8 cellular contexts compared by ENCODE assay signal in genomic region chr4:99763635-99764101, GRCh38. TPM values are rescaled to one million over a fixed set of nuclear protein-coding genes. Genes with fewer than 3 reads are reported as not detected.
DNase-seq lines count a peak whose midpoint lies in the region; ATAC-seq and TF ChIP-seq lines count a peak whose summit lies in the region.

No MANE protein-coding gene starts in this region.

- H3K9me3 Mint-ChIP-seq in Calu3 (ENCODE audit: low read depth, unreplicated experiment) = no peaks in the 10 kb centered on the region

- H3K27ac Mint-ChIP-seq in Calu3 (ENCODE audit: unreplicated experiment) = no peak overlapping the region

- no peak overlapping the region for H3K4me3 ChIP-seq in HEK293 (ENCODE audit: low read depth, low read length)
- no peak overlapping the region for H3K4me3 ChIP-seq in lower lobe of right lung

- no peak overlapping the region for H3K27ac ChIP-seq in HEK293 (ENCODE audit: extremely low read depth, low read depth, low read length)
- H3K27ac ChIP-seq in lower lobe of right lung = no peak overlapping the region

- no peaks in the 10 kb centered on the region for H3K4me1 ChIP-seq in HEK293 (ENCODE audit: control insufficient read depth, insufficient read depth, low read length)
- no peaks in the 10 kb centered on the region for H3K4me1 ChIP-seq in lower lobe of right lung

- no peaks in the 10 kb centered on the region for H3K36me3 Mint-ChIP-seq in Calu3 (ENCODE audit: insufficient read depth, unreplicated experiment)

- H3K27me3 Mint-ChIP-seq in Calu3 (ENCODE audit: unreplicated experiment) = no peaks in the 10 kb centered on the region

- TF ChIP-seq POLR2A in GM18505 (IDR thresholded peaks at IDR 0.05; ENCODE audit: borderline replicate concordance, extremely low read depth, insufficient read depth, insufficient read length) = no peak

- intact Hi-C loops in Calu3 (cut with micrococcal nuclease; ENCODE audit: unreplicated experiment) (no loop called here), lower lobe of right lung (cut with DNase I) (no loop called here)

- DNase-seq in Calu3 (peak; percentile 9), lower lobe of right lung (no peak), G401 (ENCODE audit: low spot score) (no peak), retina (no peak)
- peak; percentile 17 for DNase-seq in activated naive CD4-positive, alpha-beta T cell treated with anti-CD3 and anti-CD28 coated beads, Interleukin-2, amount 50 U/mL, for 16 hours

- H3K36me3 ChIP-seq in HEK293 (ENCODE audit: control insufficient read depth in 2 of 2, insufficient read depth in 1 of 2, low read length in 2 of 2) = no peaks in the 10 kb centered on the region
- no peaks in the 10 kb centered on the region for H3K36me3 ChIP-seq in lower lobe of right lung

- no peaks in the 10 kb centered on the region for H3K27me3 ChIP-seq in lower lobe of right lung (ENCODE audit: low read depth)

- TF ChIP-seq CTCF in Calu3 (IDR thresholded peaks at IDR 0.05; ENCODE audit: unreplicated experiment) (no peak), HEK293 (tag by site-specific recombination; IDR thresholded peaks at IDR 0.05) (no peak), lower lobe of right lung (IDR thresholded peaks at IDR 0.05) (no peak)

- in situ Hi-C loops in G401 (cut with HindIII; ENCODE audit: low sequenced_read_pairs) = no loop called here

- H3K4me3 Mint-ChIP-seq in Calu3 (ENCODE audit: low read depth, unreplicated experiment) = no peak overlapping the region

- peaks cover 16% of the 10 kb centered on the region for H3K4me1 Mint-ChIP-seq in Calu3 (ENCODE audit: low read depth, unreplicated experiment)

- POLR2A ChIA-PET in HEK293 (lab: Yijun Ruan, JAX) = no interaction called here

- H3K9me3 ChIP-seq in HEK293 (ENCODE audit: control insufficient read depth, insufficient read depth, low read depth, low read length) (no peaks in the 10 kb centered on the region), lower lobe of right lung (no peaks in the 10 kb centered on the region)

- CTCF ChIA-PET in Calu3 (lab: Charles Lee) = no interaction called here
- CTCF ChIA-PET in HEK293 (lab: Yijun Ruan, JAX) = interaction anchor here (0.5 kb wide), 1 partner anchor 327 kb away, joined by 3 read pairs; no protein-coding TSS in a partner anchor

- BruUV-seq in Calu3 (replicated peaks; lab: Mats Ljungman, UMichigan) = no TSS peak

- ATAC-seq in lower lobe of right lung = peak; percentile 68
- ATAC-seq in GM18909 (IDR thresholded peaks at IDR 0.05; ENCODE audit: poor library complexity, unreplicated experiment) = no peak
- no peak for ATAC-seq in GM18505 (IDR thresholded peaks at IDR 0.05; ENCODE audit: unreplicated experiment)

TF ChIP-seq in HEK293, 187 proteins besides CTCF, POLR2A, EP300 and RAD21:
- TF ChIP-seq ZNF16 (tag by site-specific recombination; IDR thresholded peaks at IDR 0.05; ENCODE audit: low read depth) (no peak), SALL2 (tag by site-specific recombination; IDR thresholded peaks at IDR 0.05; ENCODE audit: borderline replicate concordance) (no peak), ZNF133 (tag by site-specific recombination; IDR thresholded peaks at IDR 0.05) (no peak), ZNF184 (tag by site-specific recombination; IDR thresholded peaks at IDR 0.05) (peak; percentile 35; the same call in 1 of the 2 replicates), ZNF140 (tag by site-specific recombination; IDR thresholded peaks at IDR 0.05) (no peak), ZNF660 (tag by site-specific recombination; IDR thresholded peaks at IDR 0.05) (0 out of 2 replicates have a peak, but pooled peaks have one; percentile 33), ZNF629 (tag by site-specific recombination; IDR thresholded peaks at IDR 0.05) (0 out of 2 replicates have a peak, but pooled peaks have one; percentile 20), ZNF670 (tag by site-specific recombination; IDR thresholded peaks at IDR 0.05; ENCODE audit: low read depth) (no peak), BCL11A (tag by site-specific recombination; IDR thresholded peaks at IDR 0.05; ENCODE audit: low read depth) (no peak), ZEB2 (tag by site-specific recombination; IDR thresholded peaks at IDR 0.05) (no peak)
- TF ChIP-seq, protein P1, sequence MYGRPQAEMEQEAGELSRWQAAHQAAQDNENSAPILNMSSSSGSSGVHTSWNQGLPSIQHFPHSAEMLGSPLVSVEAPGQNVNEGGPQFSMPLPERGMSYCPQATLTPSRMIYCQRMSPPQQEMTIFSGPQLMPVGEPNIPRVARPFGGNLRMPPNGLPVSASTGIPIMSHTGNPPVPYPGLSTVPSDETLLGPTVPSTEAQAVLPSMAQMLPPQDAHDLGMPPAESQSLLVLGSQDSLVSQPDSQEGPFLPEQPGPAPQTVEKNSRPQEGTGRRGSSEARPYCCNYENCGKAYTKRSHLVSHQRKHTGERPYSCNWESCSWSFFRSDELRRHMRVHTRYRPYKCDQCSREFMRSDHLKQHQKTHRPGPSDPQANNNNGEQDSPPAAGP (tag by site-specific recombination; IDR thresholded peaks at IDR 0.05) = no peak
- TF ChIP-seq, protein P2, sequence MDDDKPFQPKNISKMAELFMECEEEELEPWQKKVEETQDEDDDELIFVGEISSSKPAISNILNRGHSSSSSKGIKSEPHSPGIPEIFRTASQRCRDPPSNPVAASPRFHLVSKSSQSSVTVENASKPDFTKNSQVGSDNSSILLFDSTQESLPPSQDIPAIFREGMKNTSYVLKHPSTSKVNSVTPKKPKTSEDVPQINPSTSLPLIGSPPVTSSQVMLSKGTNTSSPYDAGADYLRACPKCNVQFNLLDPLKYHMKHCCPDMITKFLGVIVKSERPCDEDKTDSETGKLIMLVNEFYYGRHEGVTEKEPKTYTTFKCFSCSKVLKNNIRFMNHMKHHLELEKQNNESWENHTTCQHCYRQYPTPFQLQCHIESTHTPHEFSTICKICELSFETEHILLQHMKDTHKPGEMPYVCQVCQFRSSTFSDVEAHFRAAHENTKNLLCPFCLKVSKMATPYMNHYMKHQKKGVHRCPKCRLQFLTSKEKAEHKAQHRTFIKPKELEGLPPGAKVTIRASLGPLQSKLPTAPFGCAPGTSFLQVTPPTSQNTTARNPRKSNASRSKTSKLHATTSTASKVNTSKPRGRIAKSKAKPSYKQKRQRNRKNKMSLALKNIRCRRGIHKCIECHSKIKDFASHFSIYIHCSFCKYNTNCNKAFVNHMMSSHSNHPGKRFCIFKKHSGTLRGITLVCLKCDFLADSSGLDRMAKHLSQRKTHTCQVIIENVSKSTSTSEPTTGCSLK (tag by site-specific recombination; IDR thresholded peaks at IDR 0.05) = no peak
- TF ChIP-seq, protein P3, sequence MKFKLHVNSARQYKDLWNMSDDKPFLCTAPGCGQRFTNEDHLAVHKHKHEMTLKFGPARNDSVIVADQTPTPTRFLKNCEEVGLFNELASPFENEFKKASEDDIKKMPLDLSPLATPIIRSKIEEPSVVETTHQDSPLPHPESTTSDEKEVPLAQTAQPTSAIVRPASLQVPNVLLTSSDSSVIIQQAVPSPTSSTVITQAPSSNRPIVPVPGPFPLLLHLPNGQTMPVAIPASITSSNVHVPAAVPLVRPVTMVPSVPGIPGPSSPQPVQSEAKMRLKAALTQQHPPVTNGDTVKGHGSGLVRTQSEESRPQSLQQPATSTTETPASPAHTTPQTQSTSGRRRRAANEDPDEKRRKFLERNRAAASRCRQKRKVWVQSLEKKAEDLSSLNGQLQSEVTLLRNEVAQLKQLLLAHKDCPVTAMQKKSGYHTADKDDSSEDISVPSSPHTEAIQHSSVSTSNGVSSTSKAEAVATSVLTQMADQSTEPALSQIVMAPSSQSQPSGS (tag by site-specific recombination; IDR thresholded peaks at IDR 0.05; ENCODE audit: low read depth) = no peak

RNA-seq across cellular contexts. Expression of gene DAPP1, which starts 53.0 kb away (rescaled TPM):
- total RNA-seq in Calu3 (2022) = 25.9 and 30.6 TPM in 2 replicates
- total RNA-seq in lower lobe of right lung = 15.1 TPM
- total RNA-seq in G401 (2014; rRNA removed; shearing (Covaris generic)) = not detected in 2 replicates

Comparison
In these comparisons a context has a peak if more than half of its experiments do, and no peak if none do; other contexts are left out.
1. DNase-seq: peak in Calu3 (single experiment) and activated naive CD4-positive, alpha-beta T cell treated with anti-CD3 and anti-CD28 coated beads, Interleukin-2, amount 50 U/mL, for 16 hours (single experiment); none in lower lobe of right lung (single experiment), G401 (single experiment) and retina (single experiment).
2. ATAC-seq: peak in lower lobe of right lung (2 of 2); none in GM18909 (single experiment) and GM18505 (single experiment).
3. RNA of gene DAPP1, which starts 53.0 kb away (total RNA-seq): 25.9 to 30.6 TPM in Calu3 and 15.1 TPM in lower lobe of right lung (single experiment); not detected in G401; every median in the first group is over 10 times any median in the second.